ENCODE assay signal across 1 cellular context in the genomic region with DNA sequence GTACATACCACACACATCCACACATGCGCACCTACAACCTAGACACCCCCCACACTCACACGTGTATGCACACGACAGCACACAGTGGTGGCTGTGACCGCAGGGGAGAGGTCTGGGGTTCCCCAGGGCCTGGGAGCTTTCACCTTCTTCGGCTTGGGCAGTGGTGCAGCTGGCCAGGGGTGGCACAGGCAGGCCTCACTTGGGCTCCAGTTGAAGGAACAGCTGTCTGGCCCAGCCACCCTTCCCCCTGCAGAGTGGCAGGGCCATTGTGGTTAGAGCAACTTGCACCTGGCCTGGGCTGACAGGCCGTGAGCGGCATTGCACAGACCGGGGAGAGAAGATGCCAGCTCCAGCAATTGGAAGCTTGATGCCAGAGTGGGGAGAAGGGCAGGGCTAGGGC.
TF ChIP-seq lines count a peak whose summit lies in the region.

No MANE protein-coding gene starts in this region.

TF ChIP-seq in GM12878, 131 proteins besides CTCF, POLR2A, EP300 and RAD21 (continued from another document):
- TF ChIP-seq, protein P1, sequence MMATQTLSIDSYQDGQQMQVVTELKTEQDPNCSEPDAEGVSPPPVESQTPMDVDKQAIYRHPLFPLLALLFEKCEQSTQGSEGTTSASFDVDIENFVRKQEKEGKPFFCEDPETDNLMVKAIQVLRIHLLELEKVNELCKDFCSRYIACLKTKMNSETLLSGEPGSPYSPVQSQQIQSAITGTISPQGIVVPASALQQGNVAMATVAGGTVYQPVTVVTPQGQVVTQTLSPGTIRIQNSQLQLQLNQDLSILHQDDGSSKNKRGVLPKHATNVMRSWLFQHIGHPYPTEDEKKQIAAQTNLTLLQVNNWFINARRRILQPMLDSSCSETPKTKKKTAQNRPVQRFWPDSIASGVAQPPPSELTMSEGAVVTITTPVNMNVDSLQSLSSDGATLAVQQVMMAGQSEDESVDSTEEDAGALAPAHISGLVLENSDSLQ (IDR thresholded peaks at IDR 0.05), result 0 out of 2 replicates have a peak, but pooled peaks have one; percentile 20
- TF ChIP-seq, protein P2, sequence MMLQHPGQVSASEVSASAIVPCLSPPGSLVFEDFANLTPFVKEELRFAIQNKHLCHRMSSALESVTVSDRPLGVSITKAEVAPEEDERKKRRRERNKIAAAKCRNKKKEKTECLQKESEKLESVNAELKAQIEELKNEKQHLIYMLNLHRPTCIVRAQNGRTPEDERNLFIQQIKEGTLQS (IDR thresholded peaks at IDR 0.05; ENCODE audit: borderline replicate concordance, extremely low read depth, low read depth, low read length), result no peak
- TF ChIP-seq MEF2B (IDR thresholded peaks at IDR 0.05; ENCODE audit: partially characterized antibody, poor library complexity, severe bottlenecking) (peak; percentile 34), RUNX3 (IDR thresholded peaks at IDR 0.05; ENCODE audit: low read length) (peak; percentile 77), EZH2 (IDR thresholded peaks at IDR 0.05; ENCODE audit: borderline replicate concordance, control insufficient read depth, low read depth, low read length) (no peak)
